Comparison of ENCODE assay signal across 9 cellular contexts in genomic region chr4:53706422-53707032, GRCh38.
DNase-seq lines count a peak whose midpoint lies in the region; ATAC-seq, FAIRE-seq and TF ChIP-seq lines count a peak whose summit lies in the region.
"Had no signal": no experiment of that assay in that cellular context is flagged by ENCODE, and none has a peak within 500 bp of the region (broad histone marks: within the 10 kb centered on the region; RNA-seq: fewer than 3 reads in every experiment).

No MANE protein-coding gene starts in this region.

- TF ChIP-seq CTCF in A673 (conservative IDR thresholded peaks at IDR 0.05; ENCODE audit: low read depth, low read length) (peak; percentile 49), GM12875 (IDR thresholded peaks at IDR 0.05; ENCODE audit: borderline replicate concordance, insufficient read depth, low read depth, low read length) (peak; percentile 59; the same call in 1 of the 2 replicates), heart right ventricle (IDR thresholded peaks at IDR 0.05) (peak; percentile 41 to 76 (median 63)), smooth muscle cell (IDR thresholded peaks at IDR 0.05; ENCODE audit: borderline replicate concordance, insufficient read depth, poor library complexity, severe bottlenecking) (peak; percentile 61)

- CTCF ChIA-PET in A673 (lab: Charles Lee): no interaction called here

- no peaks in the 10 kb centered on the region for H3F3A ChIP-seq in smooth muscle cell (ENCODE audit: low read depth)

- peak overlapping the region; percentile 27 for H2AFZ ChIP-seq in smooth muscle cell (ENCODE audit: low read depth)

- no peak overlapping the region for H3K9ac ChIP-seq in smooth muscle cell (ENCODE audit: low read depth)

- POLR2A ChIA-PET in A673 (lab: Charles Lee; ENCODE audit: low non-redundant PET): no interaction called here

- DNase-seq in A673 (ENCODE audit: low spot score): peak; percentile 21
- peak; percentile 10 for DNase-seq in HTR-8/SVneo (ENCODE audit: insufficient read length, low spot score)
- DNase-seq in heart right ventricle: peak in 1 of 2 donors; percentile 17
- DNase-seq in smooth muscle cell (lab: John Stamatoyannopoulos, UW; ENCODE audit: unreplicated experiment): no peak
- DNase-seq in stimulated activated naive CD8-positive, alpha-beta T cell treated with anti-CD3 and anti-CD28 coated beads, Interleukin-15, amount 100 ng/mL, for 72 hours: no peak
- no peak for DNase-seq in aorta

- no peak overlapping the region for H3K4me2 ChIP-seq in smooth muscle cell

- intact Hi-C loops in A673 (cut with micrococcal nuclease; ENCODE audit: unreplicated experiment): no loop called here
- intact Hi-C loops in heart right ventricle (cut with DNase I): loop anchor here (5.0 to 10.0 kb wide), 11 partner anchors 112 to 682 kb away; partner anchors contain the start of genes PDGFRA (in 2 of the 10) and LNX1 (in 1 of the 10)
- intact Hi-C loops in aorta (cut with DNase I): loop anchor here (5.0 kb wide), 2 partner anchors 196 to 511 kb away; no protein-coding TSS in a partner anchor

- H3K4me3 ChIP-seq in A673 (ENCODE audit: low read depth, low read length, poor library complexity, severe bottlenecking) (no peak overlapping the region), GM12875 (ENCODE audit: low read depth, low read length) (no peak overlapping the region), heart right ventricle (no peak overlapping the region), smooth muscle cell (no peak overlapping the region), aorta (ENCODE audit: low read length in 2 of 2) (no peak overlapping the region)

- no peak overlapping the region for H3K27ac ChIP-seq in A673 (ENCODE audit: low read depth, low read length, poor library complexity, severe bottlenecking)
- peak overlapping the region in 1 of 10 donors; percentile 44 for H3K27ac ChIP-seq in heart right ventricle
- H3K27ac ChIP-seq in smooth muscle cell (ENCODE audit: low read depth): no peak overlapping the region
- H3K27ac ChIP-seq in aorta (ENCODE audit: low read depth in 1 of 2, low read length in 2 of 2): no peak overlapping the region

- no peaks in the 10 kb centered on the region for H3K79me2 ChIP-seq in smooth muscle cell (ENCODE audit: low read depth)

- H3K4me1 Mint-ChIP-seq in stimulated activated naive CD8-positive, alpha-beta T cell treated with anti-CD3 and anti-CD28 coated beads, Interleukin-15, amount 100 ng/mL, for 72 hours: peaks cover 13% of the 10 kb centered on the region

- FAIRE-seq in HTR-8/SVneo (lab: Jason Lieb, UNC): no peak
- FAIRE-seq: endometrium had no signal

- H4K20me1 ChIP-seq in smooth muscle cell (ENCODE audit: low read depth): no peaks in the 10 kb centered on the region

- 63 to 70% methylated on average over 8 of the region's 8 CpGs for WGBS in heart right ventricle, 2 donors
- 56% methylated on average over 8 of the region's 8 CpGs for WGBS in smooth muscle cell (ENCODE audit: low lambda C conversion rate)
- WGBS in aorta, 2 donors: 46 to 51% methylated on average over 8 of the region's 8 CpGs

- H3K27ac Mint-ChIP-seq in stimulated activated naive CD8-positive, alpha-beta T cell treated with anti-CD3 and anti-CD28 coated beads, Interleukin-15, amount 100 ng/mL, for 72 hours: no peak overlapping the region

- BruUV-seq in A673 (replicated peaks; lab: Mats Ljungman, UMichigan): no TSS peak

- H3K27me3 ChIP-seq in A673 (replicated peaks; ENCODE audit: insufficient read depth, low read depth, low read length, poor library complexity) (no peaks in the 10 kb centered on the region), heart right ventricle (peaks cover 0 to 6% (median 0%) of the 10 kb centered on the region in 7 donors), smooth muscle cell (ENCODE audit: low read depth) (no peaks in the 10 kb centered on the region), aorta (ENCODE audit: control insufficient read depth in 1 of 2, insufficient read depth in 2 of 2, low read length in 1 of 2) (no peaks in the 10 kb centered on the region)

- ATAC-seq in SK-N-SH treated with all-trans-retinoic acid at 6 μM for 48 hours: peak; percentile 33; the same call in 2 of the 3 replicates
- ATAC-seq in heart right ventricle: peak in 1 of 8 donors; percentile 22
- ATAC-seq in stimulated activated naive CD8-positive, alpha-beta T cell treated with anti-CD3 and anti-CD28 coated beads, Interleukin-15, amount 100 ng/mL, for 72 hours: no peak
- no peak for ATAC-seq in aorta (ENCODE audit: low FRiP score)

- H3K27me3 Mint-ChIP-seq in stimulated activated naive CD8-positive, alpha-beta T cell treated with anti-CD3 and anti-CD28 coated beads, Interleukin-15, amount 100 ng/mL, for 72 hours: peaks cover 61% of the 10 kb centered on the region

- H3K4me1 ChIP-seq in A673 (ENCODE audit: insufficient read depth, low read length, poor library complexity, severe bottlenecking) (no peaks in the 10 kb centered on the region), heart right ventricle (peaks cover 8 to 42% (median 33%) of the 10 kb centered on the region in 9 donors), smooth muscle cell (ENCODE audit: low read depth) (peaks cover 12% of the 10 kb centered on the region), aorta (ENCODE audit: control insufficient read depth in 1 of 2, insufficient read depth in 2 of 2, low read length in 2 of 2) (peaks cover 0 to 1% of the 10 kb centered on the region in 2 donors)

- H3K36me3 ChIP-seq in A673 (ENCODE audit: insufficient read depth, low read length, poor library complexity, severe bottlenecking): no peaks in the 10 kb centered on the region
- H3K36me3 ChIP-seq in heart right ventricle: no peaks in the 10 kb centered on the region
- H3K36me3 ChIP-seq in smooth muscle cell (ENCODE audit: low read depth): no peaks in the 10 kb centered on the region
- H3K36me3 ChIP-seq in aorta (ENCODE audit: control insufficient read depth in 1 of 2, insufficient read depth in 2 of 2, low read length in 1 of 2): no peaks in the 10 kb centered on the region

- H3K4me3 Mint-ChIP-seq in stimulated activated naive CD8-positive, alpha-beta T cell treated with anti-CD3 and anti-CD28 coated beads, Interleukin-15, amount 100 ng/mL, for 72 hours: no peak overlapping the region

- no peaks in the 10 kb centered on the region for H3K9me3 Mint-ChIP-seq in stimulated activated naive CD8-positive, alpha-beta T cell treated with anti-CD3 and anti-CD28 coated beads, Interleukin-15, amount 100 ng/mL, for 72 hours

- no peaks in the 10 kb centered on the region for H3K9me3 ChIP-seq in A673 (ENCODE audit: low read depth, low read length, poor library complexity, severe bottlenecking)
- H3K9me3 ChIP-seq in heart right ventricle: peaks cover 0 to 2% (median 0%) of the 10 kb centered on the region in 11 donors
- no peaks in the 10 kb centered on the region for H3K9me3 ChIP-seq in smooth muscle cell (replicated peaks; ENCODE audit: low read depth)
- no peaks in the 10 kb centered on the region for H3K9me3 ChIP-seq in aorta (ENCODE audit: control insufficient read depth, low read length)

TF ChIP-seq in SK-N-SH treated with all-trans-retinoic acid at 6 μM for 48 hours, 23 proteins besides CTCF, POLR2A, EP300 and RAD21 (continues in another document):
- no peak for TF ChIP-seq SNAI2 (CRISPR knock-in tag; IDR thresholded peaks at IDR 0.05)
- no peak for TF ChIP-seq TOX (CRISPR knock-in tag; IDR thresholded peaks at IDR 0.05; ENCODE audit: borderline replicate concordance)
- TF ChIP-seq CREB5 (CRISPR knock-in tag; IDR thresholded peaks at IDR 0.05; ENCODE audit: low read depth): no peak
- no peak for TF ChIP-seq ZNF565 (CRISPR knock-in tag; conservative IDR thresholded peaks at IDR 0.05; ENCODE audit: low read depth)
- TF ChIP-seq CSDC2 (CRISPR knock-in tag; IDR thresholded peaks at IDR 0.05): no peak
- no peak for TF ChIP-seq POU6F1 (CRISPR knock-in tag; IDR thresholded peaks at IDR 0.05; ENCODE audit: borderline replicate concordance, low read depth)
- TF ChIP-seq PATZ1 (CRISPR knock-in tag; IDR thresholded peaks at IDR 0.05; ENCODE audit: borderline replicate concordance): no peak
- TF ChIP-seq BACH2 (CRISPR knock-in tag; IDR thresholded peaks at IDR 0.05; ENCODE audit: borderline replicate concordance): no peak

Comparison
In these comparisons a context has a peak if more than half of its experiments do, and no peak if none do; other contexts are left out.
1. DNase-seq: peak in A673 (single experiment) and HTR-8/SVneo (single experiment); none in smooth muscle cell (single experiment), stimulated activated naive CD8-positive, alpha-beta T cell treated with anti-CD3 and anti-CD28 coated beads, Interleukin-15, amount 100 ng/mL, for 72 hours (0 of 2) and aorta (0 of 2).
2. Peak in every context shown above with its lines, with median percentiles within 50 percentile points of each other: CTCF ChIP-seq.